ENCODE assay signal across 1 cellular context in the genomic region with DNA sequence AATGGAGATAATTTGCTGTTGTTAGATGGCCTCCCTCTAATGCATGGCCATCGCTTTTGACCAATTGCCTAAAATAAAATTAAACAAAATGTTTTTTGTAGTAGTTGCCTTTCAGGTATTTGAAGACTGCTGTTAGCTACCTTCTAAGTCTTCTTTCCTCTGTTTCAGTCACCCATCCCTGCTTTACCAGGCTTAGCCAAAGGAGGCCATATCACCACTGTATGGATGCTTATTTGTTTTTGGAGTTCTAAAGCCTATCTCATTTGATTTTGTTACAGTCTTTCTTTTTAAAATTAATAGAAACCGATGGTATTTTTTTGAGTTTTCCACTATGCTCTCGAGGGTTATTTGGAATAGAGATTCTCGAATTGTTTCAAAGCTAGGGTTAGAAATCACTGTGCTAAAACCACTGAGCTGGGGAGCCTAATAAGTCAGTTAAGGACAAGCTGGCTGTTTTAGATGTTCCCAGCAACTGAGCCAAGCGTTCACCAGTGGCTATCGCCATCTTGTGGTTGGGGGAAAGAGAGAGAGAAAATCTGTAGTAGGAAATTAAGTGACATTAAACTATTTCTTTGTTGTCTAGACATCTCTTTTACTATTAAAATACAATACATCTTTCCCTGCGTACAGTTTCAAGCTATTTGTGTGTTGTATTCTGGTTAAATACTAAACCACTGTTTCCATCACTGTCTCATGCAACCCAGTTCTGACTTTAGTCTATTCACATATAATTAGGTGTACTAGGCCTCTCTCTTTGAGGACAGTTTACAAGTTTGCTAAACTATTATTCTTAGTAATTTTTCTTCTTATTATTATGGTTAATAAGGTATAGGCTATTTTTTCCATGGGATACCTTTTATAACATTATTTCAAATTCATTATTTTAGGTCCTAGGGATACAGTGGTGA.
TF ChIP-seq lines count a peak whose summit lies in the region.

No MANE protein-coding gene starts in this region.

TF ChIP-seq in GM12878, 131 proteins besides CTCF, POLR2A, EP300 and RAD21:
- peak; percentile 58; the same call in 1 of the 2 replicates for TF ChIP-seq SMC3 (IDR thresholded peaks at IDR 0.05; ENCODE audit: borderline replicate concordance, low read length)
- no peak for TF ChIP-seq MXI1 (IDR thresholded peaks at IDR 0.05; ENCODE audit: low read depth, low read length)
- TF ChIP-seq FOXM1 (IDR thresholded peaks at IDR 0.05; ENCODE audit: low read depth, low read length), result no peak
- no peak for TF ChIP-seq EGR1 (IDR thresholded peaks at IDR 0.05; ENCODE audit: borderline replicate concordance in 1 of 2, low read depth in 2 of 2, low read length in 2 of 2)
- TF ChIP-seq ZBTB11 (CRISPR knock-in tag; IDR thresholded peaks at IDR 0.05), result no peak
- TF ChIP-seq CHD2 (IDR thresholded peaks at IDR 0.05; ENCODE audit: borderline replicate concordance, low read depth, low read length), result no peak
